Comparison of ENCODE assay signal across 8 cellular contexts in the genomic region with DNA sequence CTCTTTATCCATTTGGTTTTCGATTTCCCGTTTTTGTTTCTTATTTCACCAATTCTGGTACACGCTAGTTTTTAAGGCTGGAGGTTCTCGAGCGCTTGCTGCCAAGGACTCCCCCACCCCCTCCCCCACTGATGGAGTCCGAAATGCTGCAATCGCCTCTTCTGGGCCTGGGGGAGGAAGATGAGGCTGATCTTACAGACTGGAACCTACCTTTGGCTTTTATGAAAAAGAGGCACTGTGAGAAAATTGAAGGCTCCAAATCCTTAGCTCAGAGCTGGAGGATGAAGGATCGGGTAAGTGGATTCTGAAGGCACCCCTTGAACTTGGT. TPM values are rescaled to one million over a fixed set of nuclear protein-coding genes. Genes with fewer than 3 reads are reported as not detected.
DNase-seq lines count a peak whose midpoint lies in the region; ATAC-seq and TF ChIP-seq lines count a peak whose summit lies in the region.

No MANE protein-coding gene starts in this region.

- intact Hi-C loops in esophagus muscularis mucosa (cut with DNase I) = loop anchor here (10.0 kb wide), 1 partner anchor 71 kb away; the partner anchor contains the start of gene NPTX1
- intact Hi-C loops in prostate gland (cut with DNase I) = loop anchor here (10.0 kb wide), 1 partner anchor 319 kb away; no protein-coding TSS in a partner anchor

- ATAC-seq in HG03139 (IDR thresholded peaks at IDR 0.05; ENCODE audit: unreplicated experiment) (no peak), HG03045 (IDR thresholded peaks at IDR 0.05; ENCODE audit: unreplicated experiment) (no peak)

- no peaks in the 10 kb centered on the region for H3K9me3 ChIP-seq in Peyer's patch
- no peaks in the 10 kb centered on the region for H3K9me3 ChIP-seq in esophagus muscularis mucosa
- H3K9me3 ChIP-seq in prostate gland = no peaks in the 10 kb centered on the region

- DNase-seq in GM06990 (ENCODE audit: extremely low read depth, insufficient read length) (no peak), Peyer's patch (no peak), esophagus muscularis mucosa (ENCODE audit: extremely low spot score) (no peak), prostate gland (ENCODE audit: low spot score) (no peak), SW480 (ENCODE audit: low spot score) (no peak), NCI-H69 (lab: John Stamatoyannopoulos, UW) (no peak)

- no peak for TF ChIP-seq EP300 in esophagus muscularis mucosa (IDR thresholded peaks at IDR 0.05)

- H3K27me3 ChIP-seq in GM06990 (replicated peaks; ENCODE audit: control insufficient read depth, insufficient read depth, low read length) (no peaks in the 10 kb centered on the region), Peyer's patch (no peaks in the 10 kb centered on the region), esophagus muscularis mucosa (peaks cover 0 to 28% (median 0%) of the 10 kb centered on the region in 4 donors), prostate gland (replicated peaks; ENCODE audit: insufficient read depth) (no peaks in the 10 kb centered on the region)

- H3K36me3 ChIP-seq in GM06990 (ENCODE audit: control insufficient read depth, insufficient read depth, low read length) (no peaks in the 10 kb centered on the region), Peyer's patch (no peaks in the 10 kb centered on the region), esophagus muscularis mucosa (no peaks in the 10 kb centered on the region), prostate gland (no peaks in the 10 kb centered on the region)

- peaks cover 0 to 20% (median 7%) of the 10 kb centered on the region in 4 donors for H3K4me1 ChIP-seq in Peyer's patch
- H3K4me1 ChIP-seq in esophagus muscularis mucosa = peaks cover 19 to 43% (median 34%) of the 10 kb centered on the region in 4 donors
- H3K4me1 ChIP-seq in prostate gland (replicated peaks) = peaks cover 6% of the 10 kb centered on the region

- H3K27ac ChIP-seq in Peyer's patch (peak overlapping the region in 2 of 4 donors; percentile 66 to 77), esophagus muscularis mucosa (replicated peaks in 1 of 4) (peak overlapping the region in 3 of 4 donors; percentile 77 to 88 (median 84)), prostate gland (peak overlapping the region in 1 of 2 donors; percentile 66)

- H3K4me3 ChIP-seq in GM06990 (replicated peaks; ENCODE audit: low read depth, low read length) (peak overlapping the region; percentile 93), Peyer's patch (peak overlapping the region; percentile 72 to 100 (median 88)), esophagus muscularis mucosa (peak overlapping the region; percentile 68 to 99 (median 92)), prostate gland (peak overlapping the region; percentile 78)

- WGBS in esophagus muscularis mucosa = 5% methylated on average over 8 of the region's 8 CpGs
- 3% methylated on average over 8 of the region's 8 CpGs for WGBS in prostate gland

- TF ChIP-seq CTCF in GM06990 (IDR thresholded peaks at IDR 0.05; ENCODE audit: insufficient read depth, low read length, poor library complexity, severe bottlenecking) (no peak), Peyer's patch (IDR thresholded peaks at IDR 0.05) (no peak), esophagus muscularis mucosa (IDR thresholded peaks at IDR 0.05) (no peak), prostate gland (IDR thresholded peaks at IDR 0.05) (no peak)

- TF ChIP-seq POLR2A in Peyer's patch (IDR thresholded peaks at IDR 0.05) (no peak), esophagus muscularis mucosa (IDR thresholded peaks at IDR 0.05; ENCODE audit: low read depth) (no peak), prostate gland (IDR thresholded peaks at IDR 0.05) (no peak)

RNA-seq across cellular contexts. Expression of gene RPTOR, which starts 0.8 kb away (rescaled TPM):
- total RNA-seq in Peyer's patch = 10 to 100 TPM; 42.4 to 73.6 (median 64.2) TPM
- total RNA-seq in esophagus muscularis mucosa = 10 to 100 TPM; 34.1 to 65.8 (median 43.6) TPM
- 10 to 100 TPM; 30.3 to 62.5 TPM for total RNA-seq in prostate gland
